1 cellular context compared by ENCODE assay signal in the genomic region with DNA sequence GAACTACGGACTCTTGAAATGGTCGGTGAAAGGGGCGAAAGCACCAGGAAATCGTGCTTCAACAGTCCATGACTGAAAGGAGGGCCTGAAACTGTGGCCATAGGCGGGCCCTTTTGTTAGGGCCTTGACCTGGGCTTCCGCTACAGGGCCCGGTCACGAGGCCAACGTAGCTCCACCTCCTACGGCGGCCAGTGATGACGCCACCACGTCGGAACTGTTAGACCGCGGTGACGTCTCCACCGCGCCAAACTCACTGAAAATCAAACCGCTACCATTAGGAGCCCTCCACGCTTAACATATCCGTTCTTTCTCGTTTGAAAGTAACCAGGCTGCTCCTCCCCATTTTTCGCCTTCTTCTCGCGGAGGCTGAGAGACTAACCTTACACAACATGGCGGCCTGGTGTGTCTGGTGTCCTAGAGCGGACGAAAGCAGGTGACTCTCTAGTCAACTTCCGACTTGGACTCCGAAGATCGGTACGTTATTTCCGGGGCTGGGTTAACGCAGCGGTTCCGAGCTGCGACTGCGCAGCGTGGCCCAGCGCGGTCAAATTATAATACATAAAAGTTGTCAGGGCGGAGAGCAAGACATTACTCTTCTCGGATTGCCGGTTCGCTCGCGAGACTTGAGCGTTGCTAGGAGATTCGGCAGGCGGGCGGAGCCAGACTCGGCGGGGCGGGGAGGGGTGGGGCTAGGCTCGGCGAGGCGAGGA.
TF ChIP-seq lines count a peak whose summit lies in the region.

No MANE protein-coding gene starts in this region.

TF ChIP-seq in K562, 482 proteins besides CTCF, POLR2A, EP300 and RAD21 (continued from another document and continues in another):
- TF ChIP-seq, protein P1, sequence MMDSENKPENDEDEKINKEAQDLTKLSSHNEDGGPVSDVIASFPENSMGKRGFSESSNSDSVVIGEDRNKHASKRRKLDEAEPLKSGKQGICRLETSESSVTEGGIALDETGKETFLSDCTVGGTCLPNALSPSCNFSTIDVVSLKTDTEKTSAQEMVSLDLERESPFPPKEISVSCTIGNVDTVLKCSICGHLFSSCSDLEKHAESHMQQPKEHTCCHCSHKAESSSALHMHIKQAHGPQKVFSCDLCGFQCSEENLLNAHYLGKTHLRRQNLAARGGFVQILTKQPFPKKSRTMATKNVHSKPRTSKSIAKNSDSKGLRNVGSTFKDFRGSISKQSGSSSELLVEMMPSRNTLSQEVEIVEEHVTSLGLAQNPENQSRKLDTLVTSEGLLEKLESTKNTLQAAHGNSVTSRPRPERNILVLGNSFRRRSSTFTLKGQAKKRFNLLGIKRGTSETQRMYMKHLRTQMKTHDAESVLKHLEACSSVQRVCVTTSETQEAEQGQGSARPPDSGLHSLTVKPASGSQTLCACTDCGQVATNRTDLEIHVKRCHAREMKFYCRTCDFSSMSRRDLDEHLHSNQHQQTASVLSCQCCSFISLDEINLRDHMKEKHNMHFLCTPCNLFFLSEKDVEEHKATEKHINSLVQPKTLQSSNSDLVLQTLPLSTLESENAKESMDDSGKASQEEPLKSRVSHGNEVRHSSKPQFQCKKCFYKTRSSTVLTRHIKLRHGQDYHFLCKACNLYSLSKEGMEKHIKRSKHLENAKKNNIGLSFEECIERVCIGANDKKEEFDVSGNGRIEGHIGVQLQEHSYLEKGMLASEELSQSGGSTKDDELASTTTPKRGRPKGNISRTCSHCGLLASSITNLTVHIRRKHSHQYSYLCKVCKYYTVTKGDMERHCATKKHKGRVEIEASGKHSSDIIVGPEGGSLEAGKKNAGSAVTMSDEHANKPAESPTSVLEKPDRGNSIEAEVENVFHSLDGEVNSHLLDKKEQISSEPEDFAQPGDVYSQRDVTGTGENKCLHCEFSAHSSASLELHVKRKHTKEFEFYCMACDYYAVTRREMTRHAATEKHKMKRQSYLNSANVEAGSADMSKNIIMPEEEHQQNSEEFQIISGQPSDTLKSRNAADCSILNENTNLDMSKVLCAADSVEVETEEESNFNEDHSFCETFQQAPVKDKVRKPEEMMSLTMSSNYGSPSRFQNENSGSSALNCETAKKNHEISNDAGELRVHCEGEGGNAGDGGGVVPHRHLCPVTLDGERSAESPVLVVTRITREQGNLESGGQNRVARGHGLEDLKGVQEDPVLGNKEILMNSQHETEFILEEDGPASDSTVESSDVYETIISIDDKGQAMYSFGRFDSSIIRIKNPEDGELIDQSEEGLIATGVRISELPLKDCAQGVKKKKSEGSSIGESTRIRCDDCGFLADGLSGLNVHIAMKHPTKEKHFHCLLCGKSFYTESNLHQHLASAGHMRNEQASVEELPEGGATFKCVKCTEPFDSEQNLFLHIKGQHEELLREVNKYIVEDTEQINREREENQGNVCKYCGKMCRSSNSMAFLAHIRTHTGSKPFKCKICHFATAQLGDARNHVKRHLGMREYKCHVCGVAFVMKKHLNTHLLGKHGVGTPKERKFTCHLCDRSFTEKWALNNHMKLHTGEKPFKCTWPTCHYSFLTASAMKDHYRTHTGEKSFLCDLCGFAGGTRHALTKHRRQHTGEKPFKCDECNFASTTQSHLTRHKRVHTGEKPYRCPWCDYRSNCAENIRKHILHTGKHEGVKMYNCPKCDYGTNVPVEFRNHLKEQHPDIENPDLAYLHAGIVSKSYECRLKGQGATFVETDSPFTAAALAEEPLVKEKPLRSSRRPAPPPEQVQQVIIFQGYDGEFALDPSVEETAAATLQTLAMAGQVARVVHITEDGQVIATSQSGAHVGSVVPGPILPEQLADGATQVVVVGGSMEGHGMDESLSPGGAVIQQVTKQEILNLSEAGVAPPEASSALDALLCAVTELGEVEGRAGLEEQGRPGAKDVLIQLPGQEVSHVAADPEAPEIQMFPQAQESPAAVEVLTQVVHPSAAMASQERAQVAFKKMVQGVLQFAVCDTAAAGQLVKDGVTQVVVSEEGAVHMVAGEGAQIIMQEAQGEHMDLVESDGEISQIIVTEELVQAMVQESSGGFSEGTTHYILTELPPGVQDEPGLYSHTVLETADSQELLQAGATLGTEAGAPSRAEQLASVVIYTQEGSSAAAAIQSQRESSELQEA (IDR thresholded peaks at IDR 0.05; ENCODE audit: low read depth), result no peak; the same call in 1 of the 2 replicates
- TF ChIP-seq DPF2 (IDR thresholded peaks at IDR 0.05), result peak; percentile 70; the same call in 1 of the 2 replicates
- no peak for TF ChIP-seq EZH2 (IDR thresholded peaks at IDR 0.05; ENCODE audit: borderline replicate concordance, low read depth, low read length)
- TF ChIP-seq RBM22 (IDR thresholded peaks at IDR 0.05; ENCODE audit: low read depth, low read length, poor library complexity, severe bottlenecking), result no peak
- no peak; the same call in 1 of the 2 replicates for TF ChIP-seq HMG20B (CRISPR knock-in tag; IDR thresholded peaks at IDR 0.05)
- TF ChIP-seq ZNF57 (CRISPR knock-in tag; IDR thresholded peaks at IDR 0.05), result no peak
- TF ChIP-seq SP1 (CRISPR knock-in tag; IDR thresholded peaks at IDR 0.05), result peak; percentile 95
- TF ChIP-seq SMC3 (conservative IDR thresholded peaks at IDR 0.05; ENCODE audit: insufficient read depth, low read depth, low read length), result no peak
- TF ChIP-seq, protein P2, sequence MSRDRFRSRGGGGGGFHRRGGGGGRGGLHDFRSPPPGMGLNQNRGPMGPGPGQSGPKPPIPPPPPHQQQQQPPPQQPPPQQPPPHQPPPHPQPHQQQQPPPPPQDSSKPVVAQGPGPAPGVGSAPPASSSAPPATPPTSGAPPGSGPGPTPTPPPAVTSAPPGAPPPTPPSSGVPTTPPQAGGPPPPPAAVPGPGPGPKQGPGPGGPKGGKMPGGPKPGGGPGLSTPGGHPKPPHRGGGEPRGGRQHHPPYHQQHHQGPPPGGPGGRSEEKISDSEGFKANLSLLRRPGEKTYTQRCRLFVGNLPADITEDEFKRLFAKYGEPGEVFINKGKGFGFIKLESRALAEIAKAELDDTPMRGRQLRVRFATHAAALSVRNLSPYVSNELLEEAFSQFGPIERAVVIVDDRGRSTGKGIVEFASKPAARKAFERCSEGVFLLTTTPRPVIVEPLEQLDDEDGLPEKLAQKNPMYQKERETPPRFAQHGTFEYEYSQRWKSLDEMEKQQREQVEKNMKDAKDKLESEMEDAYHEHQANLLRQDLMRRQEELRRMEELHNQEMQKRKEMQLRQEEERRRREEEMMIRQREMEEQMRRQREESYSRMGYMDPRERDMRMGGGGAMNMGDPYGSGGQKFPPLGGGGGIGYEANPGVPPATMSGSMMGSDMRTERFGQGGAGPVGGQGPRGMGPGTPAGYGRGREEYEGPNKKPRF (IDR thresholded peaks at IDR 0.05; ENCODE audit: low read depth, low read length), result no peak
- TF ChIP-seq HDAC1 (IDR thresholded peaks at IDR 0.05), result 0 out of 4 replicates have a peak, but pooled peaks of 1 of the 2 experiments have one; percentile 39
- peak; percentile 55; the same call in 1 of the 2 replicates for TF ChIP-seq SOX6 (IDR thresholded peaks at IDR 0.05)
- peak; percentile 40; the same call in 1 of the 2 replicates for TF ChIP-seq ZNF232 (CRISPR knock-in tag; IDR thresholded peaks at IDR 0.05)
- TF ChIP-seq ZNF668 (CRISPR knock-in tag; IDR thresholded peaks at IDR 0.05), result no peak
- TF ChIP-seq EP400 (IDR thresholded peaks at IDR 0.05), result peak; percentile 100
- peak; percentile 96 for TF ChIP-seq CC2D1A (IDR thresholded peaks at IDR 0.05)
- no peak for TF ChIP-seq PTTG1 (tag; IDR thresholded peaks at IDR 0.05; ENCODE audit: low read depth)
- TF ChIP-seq ETV1 (tag; conservative IDR thresholded peaks at IDR 0.05; ENCODE audit: low read depth), result peak; percentile 89
- TF ChIP-seq MYNN (IDR thresholded peaks at IDR 0.05), result no peak
- no peak for TF ChIP-seq MYNN (CRISPR knock-in tag; IDR thresholded peaks at IDR 0.05)
- peak; percentile 38 for TF ChIP-seq ARID1B (IDR thresholded peaks at IDR 0.05)
- peak; percentile 94 for TF ChIP-seq SP2 (IDR thresholded peaks at IDR 0.05; ENCODE audit: extremely low read depth, low read depth, low read length, poor library complexity, severe bottlenecking)
- TF ChIP-seq ILK (tag; IDR thresholded peaks at IDR 0.05; ENCODE audit: borderline replicate concordance, low read depth), result no peak
- no peak; the same call in 1 of the 2 replicates for TF ChIP-seq LARP7 (IDR thresholded peaks at IDR 0.05)
- TF ChIP-seq CBFA2T2 (conservative IDR thresholded peaks at IDR 0.05), result peak; percentile 65
- TF ChIP-seq ZNF184 (CRISPR knock-in tag; IDR thresholded peaks at IDR 0.05), result no peak
- peak; percentile 60; the same call in 1 of the 2 replicates for TF ChIP-seq BHLHE40 (IDR thresholded peaks at IDR 0.05; ENCODE audit: low read length)
- TF ChIP-seq, protein P3, sequence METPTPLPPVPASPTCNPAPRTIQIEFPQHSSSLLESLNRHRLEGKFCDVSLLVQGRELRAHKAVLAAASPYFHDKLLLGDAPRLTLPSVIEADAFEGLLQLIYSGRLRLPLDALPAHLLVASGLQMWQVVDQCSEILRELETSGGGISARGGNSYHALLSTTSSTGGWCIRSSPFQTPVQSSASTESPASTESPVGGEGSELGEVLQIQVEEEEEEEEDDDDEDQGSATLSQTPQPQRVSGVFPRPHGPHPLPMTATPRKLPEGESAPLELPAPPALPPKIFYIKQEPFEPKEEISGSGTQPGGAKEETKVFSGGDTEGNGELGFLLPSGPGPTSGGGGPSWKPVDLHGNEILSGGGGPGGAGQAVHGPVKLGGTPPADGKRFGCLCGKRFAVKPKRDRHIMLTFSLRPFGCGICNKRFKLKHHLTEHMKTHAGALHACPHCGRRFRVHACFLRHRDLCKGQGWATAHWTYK (CRISPR knock-in tag; IDR thresholded peaks at IDR 0.05), result peak; percentile 78; the same call in 1 of the 2 replicates
- 0 out of 2 replicates have a peak, but pooled peaks have one; percentile 1 for TF ChIP-seq ZNF197 (CRISPR knock-in tag; IDR thresholded peaks at IDR 0.05; ENCODE audit: low read depth)
- TF ChIP-seq SIN3B (IDR thresholded peaks at IDR 0.05; ENCODE audit: low read depth), result peak; percentile 93
- no peak for TF ChIP-seq HNRNPL (IDR thresholded peaks at IDR 0.05; ENCODE audit: low read depth, low read length)
- no peak for TF ChIP-seq ZFP30 (CRISPR knock-in tag; IDR thresholded peaks at IDR 0.05; ENCODE audit: borderline replicate concordance)
- TF ChIP-seq ZNF431 (CRISPR knock-in tag; IDR thresholded peaks at IDR 0.05), result 0 out of 2 replicates have a peak, but pooled peaks have one; percentile 30
- no peak for TF ChIP-seq RUNX1 (IDR thresholded peaks at IDR 0.05; ENCODE audit: low read depth)
- TF ChIP-seq KLF6 (CRISPR knock-in tag; IDR thresholded peaks at IDR 0.05; ENCODE audit: borderline replicate concordance), result peak; percentile 64; the same call in 1 of the 2 replicates
- no peak for TF ChIP-seq ZNF174 (CRISPR knock-in tag; IDR thresholded peaks at IDR 0.05)
- TF ChIP-seq, protein P4, sequence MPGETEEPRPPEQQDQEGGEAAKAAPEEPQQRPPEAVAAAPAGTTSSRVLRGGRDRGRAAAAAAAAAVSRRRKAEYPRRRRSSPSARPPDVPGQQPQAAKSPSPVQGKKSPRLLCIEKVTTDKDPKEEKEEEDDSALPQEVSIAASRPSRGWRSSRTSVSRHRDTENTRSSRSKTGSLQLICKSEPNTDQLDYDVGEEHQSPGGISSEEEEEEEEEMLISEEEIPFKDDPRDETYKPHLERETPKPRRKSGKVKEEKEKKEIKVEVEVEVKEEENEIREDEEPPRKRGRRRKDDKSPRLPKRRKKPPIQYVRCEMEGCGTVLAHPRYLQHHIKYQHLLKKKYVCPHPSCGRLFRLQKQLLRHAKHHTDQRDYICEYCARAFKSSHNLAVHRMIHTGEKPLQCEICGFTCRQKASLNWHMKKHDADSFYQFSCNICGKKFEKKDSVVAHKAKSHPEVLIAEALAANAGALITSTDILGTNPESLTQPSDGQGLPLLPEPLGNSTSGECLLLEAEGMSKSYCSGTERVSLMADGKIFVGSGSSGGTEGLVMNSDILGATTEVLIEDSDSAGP (CRISPR knock-in tag; IDR thresholded peaks at IDR 0.05), result no peak
- TF ChIP-seq, protein P5, sequence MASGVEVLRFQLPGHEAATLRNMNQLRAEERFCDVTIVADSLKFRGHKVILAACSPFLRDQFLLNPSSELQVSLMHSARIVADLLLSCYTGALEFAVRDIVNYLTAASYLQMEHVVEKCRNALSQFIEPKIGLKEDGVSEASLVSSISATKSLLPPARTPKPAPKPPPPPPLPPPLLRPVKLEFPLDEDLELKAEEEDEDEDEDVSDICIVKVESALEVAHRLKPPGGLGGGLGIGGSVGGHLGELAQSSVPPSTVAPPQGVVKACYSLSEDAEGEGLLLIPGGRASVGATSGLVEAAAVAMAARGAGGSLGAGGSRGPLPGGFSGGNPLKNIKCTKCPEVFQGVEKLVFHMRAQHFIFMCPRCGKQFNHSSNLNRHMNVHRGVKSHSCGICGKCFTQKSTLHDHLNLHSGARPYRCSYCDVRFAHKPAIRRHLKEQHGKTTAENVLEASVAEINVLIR (CRISPR knock-in tag; IDR thresholded peaks at IDR 0.05), result peak; percentile 98
- TF ChIP-seq, protein P6, sequence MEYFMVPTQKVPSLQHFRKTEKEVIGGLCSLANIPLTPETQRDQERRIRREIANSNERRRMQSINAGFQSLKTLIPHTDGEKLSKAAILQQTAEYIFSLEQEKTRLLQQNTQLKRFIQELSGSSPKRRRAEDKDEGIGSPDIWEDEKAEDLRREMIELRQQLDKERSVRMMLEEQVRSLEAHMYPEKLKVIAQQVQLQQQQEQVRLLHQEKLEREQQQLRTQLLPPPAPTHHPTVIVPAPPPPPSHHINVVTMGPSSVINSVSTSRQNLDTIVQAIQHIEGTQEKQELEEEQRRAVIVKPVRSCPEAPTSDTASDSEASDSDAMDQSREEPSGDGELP (CRISPR knock-in tag; IDR thresholded peaks at IDR 0.05; ENCODE audit: borderline replicate concordance), result peak; percentile 90
- TF ChIP-seq, protein P7, sequence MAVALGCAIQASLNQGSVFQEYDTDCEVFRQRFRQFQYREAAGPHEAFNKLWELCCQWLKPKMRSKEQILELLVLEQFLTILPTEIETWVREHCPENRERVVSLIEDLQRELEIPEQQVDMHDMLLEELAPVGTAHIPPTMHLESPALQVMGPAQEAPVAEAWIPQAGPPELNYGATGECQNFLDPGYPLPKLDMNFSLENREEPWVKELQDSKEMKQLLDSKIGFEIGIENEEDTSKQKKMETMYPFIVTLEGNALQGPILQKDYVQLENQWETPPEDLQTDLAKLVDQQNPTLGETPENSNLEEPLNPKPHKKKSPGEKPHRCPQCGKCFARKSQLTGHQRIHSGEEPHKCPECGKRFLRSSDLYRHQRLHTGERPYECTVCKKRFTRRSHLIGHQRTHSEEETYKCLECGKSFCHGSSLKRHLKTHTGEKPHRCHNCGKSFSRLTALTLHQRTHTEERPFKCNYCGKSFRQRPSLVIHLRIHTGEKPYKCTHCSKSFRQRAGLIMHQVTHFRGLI (CRISPR knock-in tag; IDR thresholded peaks at IDR 0.05), result no peak
- TF ChIP-seq, protein P8, sequence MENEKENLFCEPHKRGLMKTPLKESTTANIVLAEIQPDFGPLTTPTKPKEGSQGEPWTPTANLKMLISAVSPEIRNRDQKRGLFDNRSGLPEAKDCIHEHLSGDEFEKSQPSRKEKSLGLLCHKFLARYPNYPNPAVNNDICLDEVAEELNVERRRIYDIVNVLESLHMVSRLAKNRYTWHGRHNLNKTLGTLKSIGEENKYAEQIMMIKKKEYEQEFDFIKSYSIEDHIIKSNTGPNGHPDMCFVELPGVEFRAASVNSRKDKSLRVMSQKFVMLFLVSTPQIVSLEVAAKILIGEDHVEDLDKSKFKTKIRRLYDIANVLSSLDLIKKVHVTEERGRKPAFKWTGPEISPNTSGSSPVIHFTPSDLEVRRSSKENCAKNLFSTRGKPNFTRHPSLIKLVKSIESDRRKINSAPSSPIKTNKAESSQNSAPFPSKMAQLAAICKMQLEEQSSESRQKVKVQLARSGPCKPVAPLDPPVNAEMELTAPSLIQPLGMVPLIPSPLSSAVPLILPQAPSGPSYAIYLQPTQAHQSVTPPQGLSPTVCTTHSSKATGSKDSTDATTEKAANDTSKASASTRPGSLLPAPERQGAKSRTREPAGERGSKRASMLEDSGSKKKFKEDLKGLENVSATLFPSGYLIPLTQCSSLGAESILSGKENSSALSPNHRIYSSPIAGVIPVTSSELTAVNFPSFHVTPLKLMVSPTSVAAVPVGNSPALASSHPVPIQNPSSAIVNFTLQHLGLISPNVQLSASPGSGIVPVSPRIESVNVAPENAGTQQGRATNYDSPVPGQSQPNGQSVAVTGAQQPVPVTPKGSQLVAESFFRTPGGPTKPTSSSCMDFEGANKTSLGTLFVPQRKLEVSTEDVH (IDR thresholded peaks at IDR 0.05; ENCODE audit: low read depth, partially characterized antibody), result peak; percentile 97
